ENCODE assay signal across 10 cellular contexts in genomic region chr19:39823693-39824092, GRCh38. TPM values are rescaled to one million over a fixed set of nuclear protein-coding genes. Genes with fewer than 3 reads are reported as not detected.
DNase-seq lines count a peak whose midpoint lies in the region; ATAC-seq, FAIRE-seq and TF ChIP-seq lines count a peak whose summit lies in the region.
"Had no signal": no experiment of that assay in that cellular context is flagged by ENCODE, and none has a peak within 500 bp of the region (broad histone marks: within the 10 kb centered on the region; RNA-seq: fewer than 3 reads in every experiment).

No MANE protein-coding gene starts in this region.

- H3K36me3 ChIP-seq in CD8-positive, alpha-beta memory T cell (ENCODE audit: insufficient read depth, low read length): peaks cover 6% of the 10 kb centered on the region
- peaks cover 0 to 17% (median 4%) of the 10 kb centered on the region in 3 donors for H3K36me3 ChIP-seq in pancreas

- no peaks in the 10 kb centered on the region for H3K9me3 ChIP-seq in CD8-positive, alpha-beta memory T cell (ENCODE audit: low read length)
- H3K9me3 ChIP-seq in pancreas: no peaks in the 10 kb centered on the region

- CTCF ChIA-PET in CD8-positive, alpha-beta memory T cell (lab: Charles Lee): no interaction called here

- H3K9me3 Mint-ChIP-seq in CD8-positive, alpha-beta memory T cell: no peaks in the 10 kb centered on the region

- no peaks in the 10 kb centered on the region for H3K27me3 Mint-ChIP-seq in CD8-positive, alpha-beta memory T cell

- TF ChIP-seq CTCF in fibroblast of pulmonary artery (IDR thresholded peaks at IDR 0.05; ENCODE audit: low read length, missing control alignments) (no peak), pancreas (IDR thresholded peaks at IDR 0.05) (no peak), foreskin keratinocyte (conservative IDR thresholded peaks at IDR 0.05) (no peak)

- H3K4me1 Mint-ChIP-seq in CD8-positive, alpha-beta memory T cell: peaks cover 17 to 23% (median 21%) of the 10 kb centered on the region in 3 donors

- no peak for DNase-seq in CD8-positive, alpha-beta memory T cell
- DNase-seq in NCI-H82 (lab: John Stamatoyannopoulos, UW) (peak; percentile 77), fibroblast of pulmonary artery (ENCODE audit: low read depth) (no peak), pancreas (no peak), foreskin keratinocyte (no peak), ureter (ENCODE audit: low spot score) (no peak)
- no peak for DNase-seq in activated CD4-positive, alpha-beta T cell treated with anti-CD3 and anti-CD28 coated beads for 48 hours

- ATAC-seq in pancreas (peak in 1 of 4 donors; percentile 5), GM18511 (IDR thresholded peaks at IDR 0.05; ENCODE audit: unreplicated experiment) (no peak), foreskin keratinocyte (no peak)

- H3K4me3 ChIP-seq in CD8-positive, alpha-beta memory T cell (ENCODE audit: low read length): peak overlapping the region; percentile 82
- H3K4me3 ChIP-seq in fibroblast of pulmonary artery (replicated peaks; ENCODE audit: low read depth, low read length): peak overlapping the region; percentile 89
- H3K4me3 ChIP-seq in pancreas: peak overlapping the region; percentile 35 to 79 (median 64)

- no peaks in the 10 kb centered on the region for H3K27me3 ChIP-seq in CD8-positive, alpha-beta memory T cell (ENCODE audit: insufficient read depth, low read length, poor library complexity, severe bottlenecking)
- H3K27me3 ChIP-seq in pancreas (no peaks in the 10 kb centered on the region), foreskin keratinocyte (no peaks in the 10 kb centered on the region)

- H3K36me3 Mint-ChIP-seq in CD8-positive, alpha-beta memory T cell: peaks cover 0 to 30% (median 3%) of the 10 kb centered on the region in 3 donors

- intact Hi-C loops in pancreas (cut with DNase I): no loop called here

- H3K4me1 ChIP-seq in CD8-positive, alpha-beta memory T cell (ENCODE audit: insufficient read depth, low read length): peaks cover 21% of the 10 kb centered on the region
- H3K4me1 ChIP-seq in pancreas: peaks cover 0 to 8% (median 5%) of the 10 kb centered on the region in 3 donors
- H3K4me1 ChIP-seq in foreskin keratinocyte: no peaks in the 10 kb centered on the region

- H3K4me3 Mint-ChIP-seq in CD8-positive, alpha-beta memory T cell: no peak overlapping the region

- H3K27ac Mint-ChIP-seq in CD8-positive, alpha-beta memory T cell: no peak overlapping the region

- WGBS in pancreas, 2 donors: 9 to 13% methylated on average over 7 of the region's 7 CpGs

- POLR2A ChIA-PET in CD8-positive, alpha-beta memory T cell (lab: Charles Lee): interaction anchor here (1.2 to 2.1 kb wide), 2 partner anchors 10 to 23 kb away, joined by 4 to 26 read pairs; partner anchors contain the start of genes DYRK1B and FBL

- FAIRE-seq in pancreas (lab: Jason Lieb, UNC): no peak

- no peak overlapping the region for H3K27ac ChIP-seq in CD8-positive, alpha-beta memory T cell (ENCODE audit: low read depth, low read length)
- H3K27ac ChIP-seq in pancreas: no peak overlapping the region
- no peak overlapping the region for H3K27ac ChIP-seq in foreskin keratinocyte

RNA-seq across cellular contexts. Expression of gene DYRK1B, which starts 10.3 kb away (rescaled TPM):
- 1 to 10 TPM; 7.9 to 9.1 TPM for total RNA-seq in CD8-positive, alpha-beta memory T cell
- polyA plus RNA-seq in CD8-positive, alpha-beta memory T cell: 15.3 TPM
- total RNA-seq in pancreas (10 to 100 TPM in 1 of 6 donors, 1 to 10 TPM in 5; 6.2 to 14.1 (median 7.5) TPM), foreskin keratinocyte (3.8 and 7.0 TPM in 2 replicates), ureter (19.7 TPM)
- polyA plus RNA-seq in pancreas (10 to 100 TPM; 12.8 to 20.6 TPM), foreskin keratinocyte (3.8 and 6.2 TPM in 2 replicates)

RNA-seq across cellular contexts. Expression of gene FBL, which starts 22.5 kb away (rescaled TPM):
- total RNA-seq in CD8-positive, alpha-beta memory T cell: 100 to 1,000 TPM; 661 to 682 TPM
- polyA plus RNA-seq in CD8-positive, alpha-beta memory T cell: 182 TPM
- total RNA-seq in pancreas (100 to 1,000 TPM in 5 of 6 donors, 10 to 100 TPM in 1; 86.4 to 166 (median 109) TPM), foreskin keratinocyte (281 and 363 TPM in 2 replicates), ureter (311 TPM)
- polyA plus RNA-seq in pancreas (100 to 1,000 TPM in 1 of 2 donors, 10 to 100 TPM in 1; 96.4 to 131 TPM), foreskin keratinocyte (396 and 484 TPM in 2 replicates)

RNA-seq across cellular contexts. Expression of gene LEUTX, which starts 45.0 kb away (rescaled TPM):
- total RNA-seq in CD8-positive, alpha-beta memory T cell: not detected
- polyA plus RNA-seq in CD8-positive, alpha-beta memory T cell: not detected
- not detected for total RNA-seq in pancreas
- not detected for polyA plus RNA-seq in pancreas
- total RNA-seq in foreskin keratinocyte: not detected in 2 replicates
- polyA plus RNA-seq in foreskin keratinocyte: not detected in 2 replicates
- total RNA-seq in ureter: not detected
- total RNA-seq: dermis blood vessel endothelial cell; T-helper 2 cell treated with Interferon-gamma antibody and Interleukin-4, amounts not matched to agents 100 ng/mL and 5 ng/mL, for 36 hours had no signal
